Comparison of ENCODE assay signal across 1 cellular context in the genomic region with DNA sequence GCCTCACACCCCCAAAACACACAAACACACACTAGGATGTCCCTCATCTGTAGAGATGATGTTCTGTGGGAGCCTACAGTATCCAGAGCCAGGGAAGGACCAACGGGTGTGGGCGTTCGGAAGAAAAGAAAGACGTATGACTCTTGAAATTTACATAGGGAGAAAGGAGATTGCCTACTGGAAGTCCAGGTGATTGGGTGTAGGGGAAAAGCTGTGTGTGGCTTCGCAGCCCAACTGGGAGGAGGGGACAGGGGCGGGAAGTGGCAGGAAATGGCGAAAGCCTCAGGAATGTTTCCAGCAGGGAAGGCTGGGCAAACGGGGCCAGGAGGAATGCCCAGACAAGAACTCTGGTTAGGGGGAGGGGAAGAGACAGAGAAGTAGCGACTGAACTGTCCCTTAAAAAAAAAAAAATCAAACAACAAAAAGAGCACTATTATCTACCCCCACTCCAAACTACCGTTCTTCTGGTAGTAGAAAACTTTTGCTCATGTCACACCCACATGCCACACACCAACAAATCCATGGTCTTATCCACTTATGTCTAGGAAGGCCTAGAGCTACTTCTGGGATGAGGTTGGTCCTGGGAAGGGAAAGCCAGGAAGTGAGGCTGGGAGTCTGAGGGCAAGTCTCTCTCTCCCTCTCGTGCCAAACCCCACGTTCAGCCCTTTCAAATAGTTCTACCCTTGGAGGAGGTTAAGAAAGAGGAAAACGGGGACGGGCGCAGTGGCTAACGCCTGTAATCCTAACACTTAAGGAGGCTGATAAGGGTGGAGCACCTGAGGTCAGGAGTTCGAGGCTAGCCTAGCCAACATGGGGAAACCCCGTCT.
A peak's percentile ranks its signal among the peaks of the same experiment; 100 is the strongest.
TF ChIP-seq lines count a peak whose summit lies in the region.

No MANE protein-coding gene starts in this region.

TF ChIP-seq in WTC11, 78 proteins besides CTCF, POLR2A, EP300 and RAD21 (continued from another document and continues in another):
- TF ChIP-seq, protein P1, sequence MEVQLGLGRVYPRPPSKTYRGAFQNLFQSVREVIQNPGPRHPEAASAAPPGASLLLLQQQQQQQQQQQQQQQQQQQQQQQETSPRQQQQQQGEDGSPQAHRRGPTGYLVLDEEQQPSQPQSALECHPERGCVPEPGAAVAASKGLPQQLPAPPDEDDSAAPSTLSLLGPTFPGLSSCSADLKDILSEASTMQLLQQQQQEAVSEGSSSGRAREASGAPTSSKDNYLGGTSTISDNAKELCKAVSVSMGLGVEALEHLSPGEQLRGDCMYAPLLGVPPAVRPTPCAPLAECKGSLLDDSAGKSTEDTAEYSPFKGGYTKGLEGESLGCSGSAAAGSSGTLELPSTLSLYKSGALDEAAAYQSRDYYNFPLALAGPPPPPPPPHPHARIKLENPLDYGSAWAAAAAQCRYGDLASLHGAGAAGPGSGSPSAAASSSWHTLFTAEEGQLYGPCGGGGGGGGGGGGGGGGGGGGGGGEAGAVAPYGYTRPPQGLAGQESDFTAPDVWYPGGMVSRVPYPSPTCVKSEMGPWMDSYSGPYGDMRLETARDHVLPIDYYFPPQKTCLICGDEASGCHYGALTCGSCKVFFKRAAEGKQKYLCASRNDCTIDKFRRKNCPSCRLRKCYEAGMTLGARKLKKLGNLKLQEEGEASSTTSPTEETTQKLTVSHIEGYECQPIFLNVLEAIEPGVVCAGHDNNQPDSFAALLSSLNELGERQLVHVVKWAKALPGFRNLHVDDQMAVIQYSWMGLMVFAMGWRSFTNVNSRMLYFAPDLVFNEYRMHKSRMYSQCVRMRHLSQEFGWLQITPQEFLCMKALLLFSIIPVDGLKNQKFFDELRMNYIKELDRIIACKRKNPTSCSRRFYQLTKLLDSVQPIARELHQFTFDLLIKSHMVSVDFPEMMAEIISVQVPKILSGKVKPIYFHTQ (CRISPR knock-in tag; IDR thresholded peaks at IDR 0.05), result no peak; the same call in 1 of the 2 replicates
- TF ChIP-seq CDX4 (CRISPR knock-in tag; IDR thresholded peaks at IDR 0.05; ENCODE audit: borderline replicate concordance) (no peak), GABPB1 (CRISPR knock-in tag; IDR thresholded peaks at IDR 0.05) (peak; percentile 59; the same call in 1 of the 2 replicates), TEAD1 (CRISPR knock-in tag; IDR thresholded peaks at IDR 0.05) (peak; percentile 97; the same call in 1 of the 2 replicates), ZNF671 (CRISPR knock-in tag; IDR thresholded peaks at IDR 0.05) (no peak), GRHL2 (CRISPR knock-in tag; IDR thresholded peaks at IDR 0.05; ENCODE audit: insufficient replicate concordance, severe bottlenecking) (no peak), FOXK1 (CRISPR knock-in tag; IDR thresholded peaks at IDR 0.05) (no peak), CREB1 (CRISPR knock-in tag; IDR thresholded peaks at IDR 0.05) (no peak), NR2C2 (CRISPR knock-in tag; IDR thresholded peaks at IDR 0.05) (no peak), KAT7 (CRISPR knock-in tag; IDR thresholded peaks at IDR 0.05; ENCODE audit: borderline replicate concordance) (no peak), RELA (CRISPR knock-in tag; IDR thresholded peaks at IDR 0.05; ENCODE audit: borderline replicate concordance) (no peak), EMX1 (CRISPR knock-in tag; IDR thresholded peaks at IDR 0.05) (no peak), NFE2L1 (CRISPR knock-in tag; IDR thresholded peaks at IDR 0.05) (peak; percentile 65; the same call in 1 of the 2 replicates), ZNF416 (CRISPR knock-in tag; IDR thresholded peaks at IDR 0.05) (no peak), JUN (CRISPR knock-in tag; IDR thresholded peaks at IDR 0.05) (no peak), ZNF512 (CRISPR knock-in tag; IDR thresholded peaks at IDR 0.05; ENCODE audit: borderline replicate concordance) (no peak), IRF2 (CRISPR knock-in tag; IDR thresholded peaks at IDR 0.05; ENCODE audit: borderline replicate concordance, low read depth) (no peak), ZNF121 (CRISPR knock-in tag; IDR thresholded peaks at IDR 0.05) (no peak)
- TF ChIP-seq, protein P2, sequence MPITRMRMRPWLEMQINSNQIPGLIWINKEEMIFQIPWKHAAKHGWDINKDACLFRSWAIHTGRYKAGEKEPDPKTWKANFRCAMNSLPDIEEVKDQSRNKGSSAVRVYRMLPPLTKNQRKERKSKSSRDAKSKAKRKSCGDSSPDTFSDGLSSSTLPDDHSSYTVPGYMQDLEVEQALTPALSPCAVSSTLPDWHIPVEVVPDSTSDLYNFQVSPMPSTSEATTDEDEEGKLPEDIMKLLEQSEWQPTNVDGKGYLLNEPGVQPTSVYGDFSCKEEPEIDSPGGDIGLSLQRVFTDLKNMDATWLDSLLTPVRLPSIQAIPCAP (CRISPR knock-in tag; IDR thresholded peaks at IDR 0.05), result no peak
- TF ChIP-seq, protein P3, sequence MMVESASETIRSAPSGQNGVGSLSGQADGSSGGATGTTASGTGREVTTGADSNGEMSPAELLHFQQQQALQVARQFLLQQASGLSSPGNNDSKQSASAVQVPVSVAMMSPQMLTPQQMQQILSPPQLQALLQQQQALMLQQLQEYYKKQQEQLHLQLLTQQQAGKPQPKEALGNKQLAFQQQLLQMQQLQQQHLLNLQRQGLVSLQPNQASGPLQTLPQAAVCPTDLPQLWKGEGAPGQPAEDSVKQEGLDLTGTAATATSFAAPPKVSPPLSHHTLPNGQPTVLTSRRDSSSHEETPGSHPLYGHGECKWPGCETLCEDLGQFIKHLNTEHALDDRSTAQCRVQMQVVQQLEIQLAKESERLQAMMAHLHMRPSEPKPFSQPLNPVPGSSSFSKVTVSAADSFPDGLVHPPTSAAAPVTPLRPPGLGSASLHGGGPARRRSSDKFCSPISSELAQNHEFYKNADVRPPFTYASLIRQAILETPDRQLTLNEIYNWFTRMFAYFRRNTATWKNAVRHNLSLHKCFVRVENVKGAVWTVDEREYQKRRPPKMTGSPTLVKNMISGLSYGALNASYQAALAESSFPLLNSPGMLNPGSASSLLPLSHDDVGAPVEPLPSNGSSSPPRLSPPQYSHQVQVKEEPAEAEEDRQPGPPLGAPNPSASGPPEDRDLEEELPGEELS (CRISPR knock-in tag; IDR thresholded peaks at IDR 0.05), result peak; percentile 43; the same call in 1 of the 2 replicates
- TF ChIP-seq, protein P4, sequence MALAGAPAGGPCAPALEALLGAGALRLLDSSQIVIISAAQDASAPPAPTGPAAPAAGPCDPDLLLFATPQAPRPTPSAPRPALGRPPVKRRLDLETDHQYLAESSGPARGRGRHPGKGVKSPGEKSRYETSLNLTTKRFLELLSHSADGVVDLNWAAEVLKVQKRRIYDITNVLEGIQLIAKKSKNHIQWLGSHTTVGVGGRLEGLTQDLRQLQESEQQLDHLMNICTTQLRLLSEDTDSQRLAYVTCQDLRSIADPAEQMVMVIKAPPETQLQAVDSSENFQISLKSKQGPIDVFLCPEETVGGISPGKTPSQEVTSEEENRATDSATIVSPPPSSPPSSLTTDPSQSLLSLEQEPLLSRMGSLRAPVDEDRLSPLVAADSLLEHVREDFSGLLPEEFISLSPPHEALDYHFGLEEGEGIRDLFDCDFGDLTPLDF (CRISPR knock-in tag; IDR thresholded peaks at IDR 0.05), result no peak
- TF ChIP-seq, protein P5, sequence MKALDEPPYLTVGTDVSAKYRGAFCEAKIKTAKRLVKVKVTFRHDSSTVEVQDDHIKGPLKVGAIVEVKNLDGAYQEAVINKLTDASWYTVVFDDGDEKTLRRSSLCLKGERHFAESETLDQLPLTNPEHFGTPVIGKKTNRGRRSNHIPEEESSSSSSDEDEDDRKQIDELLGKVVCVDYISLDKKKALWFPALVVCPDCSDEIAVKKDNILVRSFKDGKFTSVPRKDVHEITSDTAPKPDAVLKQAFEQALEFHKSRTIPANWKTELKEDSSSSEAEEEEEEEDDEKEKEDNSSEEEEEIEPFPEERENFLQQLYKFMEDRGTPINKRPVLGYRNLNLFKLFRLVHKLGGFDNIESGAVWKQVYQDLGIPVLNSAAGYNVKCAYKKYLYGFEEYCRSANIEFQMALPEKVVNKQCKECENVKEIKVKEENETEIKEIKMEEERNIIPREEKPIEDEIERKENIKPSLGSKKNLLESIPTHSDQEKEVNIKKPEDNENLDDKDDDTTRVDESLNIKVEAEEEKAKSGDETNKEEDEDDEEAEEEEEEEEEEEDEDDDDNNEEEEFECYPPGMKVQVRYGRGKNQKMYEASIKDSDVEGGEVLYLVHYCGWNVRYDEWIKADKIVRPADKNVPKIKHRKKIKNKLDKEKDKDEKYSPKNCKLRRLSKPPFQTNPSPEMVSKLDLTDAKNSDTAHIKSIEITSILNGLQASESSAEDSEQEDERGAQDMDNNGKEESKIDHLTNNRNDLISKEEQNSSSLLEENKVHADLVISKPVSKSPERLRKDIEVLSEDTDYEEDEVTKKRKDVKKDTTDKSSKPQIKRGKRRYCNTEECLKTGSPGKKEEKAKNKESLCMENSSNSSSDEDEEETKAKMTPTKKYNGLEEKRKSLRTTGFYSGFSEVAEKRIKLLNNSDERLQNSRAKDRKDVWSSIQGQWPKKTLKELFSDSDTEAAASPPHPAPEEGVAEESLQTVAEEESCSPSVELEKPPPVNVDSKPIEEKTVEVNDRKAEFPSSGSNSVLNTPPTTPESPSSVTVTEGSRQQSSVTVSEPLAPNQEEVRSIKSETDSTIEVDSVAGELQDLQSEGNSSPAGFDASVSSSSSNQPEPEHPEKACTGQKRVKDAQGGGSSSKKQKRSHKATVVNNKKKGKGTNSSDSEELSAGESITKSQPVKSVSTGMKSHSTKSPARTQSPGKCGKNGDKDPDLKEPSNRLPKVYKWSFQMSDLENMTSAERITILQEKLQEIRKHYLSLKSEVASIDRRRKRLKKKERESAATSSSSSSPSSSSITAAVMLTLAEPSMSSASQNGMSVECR (CRISPR knock-in tag; IDR thresholded peaks at IDR 0.05; ENCODE audit: borderline replicate concordance), result 0 out of 2 replicates have a peak, but pooled peaks have one; percentile 24
- TF ChIP-seq, protein P6, sequence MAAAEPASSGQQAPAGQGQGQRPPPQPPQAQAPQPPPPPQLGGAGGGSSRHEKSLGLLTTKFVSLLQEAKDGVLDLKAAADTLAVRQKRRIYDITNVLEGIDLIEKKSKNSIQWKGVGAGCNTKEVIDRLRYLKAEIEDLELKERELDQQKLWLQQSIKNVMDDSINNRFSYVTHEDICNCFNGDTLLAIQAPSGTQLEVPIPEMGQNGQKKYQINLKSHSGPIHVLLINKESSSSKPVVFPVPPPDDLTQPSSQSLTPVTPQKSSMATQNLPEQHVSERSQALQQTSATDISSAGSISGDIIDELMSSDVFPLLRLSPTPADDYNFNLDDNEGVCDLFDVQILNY (CRISPR knock-in tag; IDR thresholded peaks at IDR 0.05), result peak; percentile 44; the same call in 1 of the 2 replicates
- TF ChIP-seq, protein P7, sequence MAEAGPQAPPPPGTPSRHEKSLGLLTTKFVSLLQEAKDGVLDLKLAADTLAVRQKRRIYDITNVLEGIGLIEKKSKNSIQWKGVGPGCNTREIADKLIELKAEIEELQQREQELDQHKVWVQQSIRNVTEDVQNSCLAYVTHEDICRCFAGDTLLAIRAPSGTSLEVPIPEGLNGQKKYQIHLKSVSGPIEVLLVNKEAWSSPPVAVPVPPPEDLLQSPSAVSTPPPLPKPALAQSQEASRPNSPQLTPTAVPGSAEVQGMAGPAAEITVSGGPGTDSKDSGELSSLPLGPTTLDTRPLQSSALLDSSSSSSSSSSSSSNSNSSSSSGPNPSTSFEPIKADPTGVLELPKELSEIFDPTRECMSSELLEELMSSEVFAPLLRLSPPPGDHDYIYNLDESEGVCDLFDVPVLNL (CRISPR knock-in tag; IDR thresholded peaks at IDR 0.05; ENCODE audit: borderline replicate concordance, low read depth), result no peak
- TF ChIP-seq, protein P8, sequence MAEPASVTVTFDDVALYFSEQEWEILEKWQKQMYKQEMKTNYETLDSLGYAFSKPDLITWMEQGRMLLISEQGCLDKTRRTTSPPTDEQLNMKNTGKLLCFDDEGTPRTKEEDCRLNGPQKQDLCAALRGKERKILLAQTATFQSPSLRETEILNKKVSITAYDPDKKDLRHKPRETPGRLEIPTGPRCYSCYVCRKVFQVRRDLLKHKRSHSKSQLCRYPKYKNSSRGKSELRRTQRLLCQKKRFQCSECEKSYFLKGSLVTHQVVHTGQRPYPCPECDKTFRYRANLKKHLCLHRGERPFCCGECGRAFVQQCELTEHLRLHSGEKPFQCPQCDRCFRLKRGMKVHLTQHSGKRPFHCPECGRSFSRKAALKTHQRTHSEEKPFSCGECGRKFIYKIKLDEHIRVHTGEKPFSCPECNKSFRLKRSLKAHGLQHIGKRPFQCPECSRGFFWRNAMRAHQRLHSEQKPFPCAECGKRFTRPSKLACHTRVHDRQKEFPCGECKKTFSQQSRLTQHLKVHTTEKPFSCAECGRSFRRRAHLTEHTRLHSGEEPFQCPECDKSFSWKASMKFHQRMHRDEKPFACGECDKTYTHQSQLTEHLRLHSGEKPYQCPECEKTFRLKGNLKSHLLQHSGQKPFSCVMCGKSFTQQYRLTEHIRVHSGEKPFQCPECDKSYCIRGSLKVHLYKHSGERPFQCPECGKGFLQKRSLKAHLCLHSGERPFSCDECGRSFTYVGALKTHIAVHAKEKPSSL (CRISPR knock-in tag; conservative IDR thresholded peaks at IDR 0.05), result 0 out of 2 replicates have a peak, but pooled peaks have one; percentile 52
